Comparison of ENCODE assay signal across 8 cellular contexts in the genomic region with DNA sequence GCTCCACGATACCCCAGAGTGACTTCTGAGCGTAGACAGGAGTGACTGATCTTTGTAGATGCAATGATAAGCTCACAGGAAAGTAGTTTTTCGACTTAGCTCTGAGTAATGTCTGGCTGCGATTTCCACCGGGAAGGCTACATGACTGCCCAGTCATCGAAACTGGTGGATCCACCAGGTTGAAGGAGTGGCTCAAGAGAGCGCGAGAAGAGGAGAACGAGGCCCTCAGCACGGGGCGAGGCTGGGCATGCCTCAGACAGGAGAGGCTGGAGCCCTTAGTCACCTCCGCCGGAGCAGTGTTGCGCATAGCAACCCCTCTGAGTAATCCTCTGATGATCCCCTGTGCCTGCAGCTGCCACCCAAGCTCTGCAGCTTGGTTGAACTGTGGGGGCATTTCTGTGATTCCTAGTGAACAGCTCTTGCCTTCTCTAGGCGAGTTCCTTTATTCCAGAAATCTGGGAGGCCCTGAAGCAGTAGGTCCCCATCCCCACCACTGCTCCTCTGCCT. TPM values are rescaled to one million over a fixed set of nuclear protein-coding genes. Genes with fewer than 3 reads are reported as not detected.
A peak's percentile ranks its signal among the peaks of the same experiment; 100 is the strongest.
DNase-seq lines count a peak whose midpoint lies in the region; ATAC-seq and TF ChIP-seq lines count a peak whose summit lies in the region.
"Had no signal": no experiment of that assay in that cellular context is flagged by ENCODE, and none has a peak within 500 bp of the region (broad histone marks: within the 10 kb centered on the region; RNA-seq: fewer than 3 reads in every experiment).

No MANE protein-coding gene starts in this region.

- H3K4me2 ChIP-seq in GM23338, result no peak overlapping the region

- no peak overlapping the region for H2AFZ ChIP-seq in GM23338

- H3K36me3 Mint-ChIP-seq in GM23338 (ENCODE audit: low read depth), result no peaks in the 10 kb centered on the region; the same call in 2 of the 3 replicates
- peaks cover 40% of the 10 kb centered on the region for H3K36me3 Mint-ChIP-seq in effector memory CD8-positive, alpha-beta T cell (ENCODE audit: insufficient read depth)
- H3K36me3 Mint-ChIP-seq in naive thymus-derived CD8-positive, alpha-beta T cell, result peaks cover 0 to 14% (median 9%) of the 10 kb centered on the region in 3 donors

- H3K4me3 Mint-ChIP-seq in GM23338, result no peak overlapping the region
- H3K4me3 Mint-ChIP-seq in effector memory CD8-positive, alpha-beta T cell, result peak overlapping the region in 1 of 2 donors; percentile 44
- H3K4me3 Mint-ChIP-seq in naive thymus-derived CD8-positive, alpha-beta T cell, result no peak overlapping the region
- H3K4me3 Mint-ChIP-seq: central memory CD8-positive, alpha-beta T cell had no signal

- H4K20me1 ChIP-seq in GM23338 (replicated peaks; ENCODE audit: insufficient read depth), result no peaks in the 10 kb centered on the region

- no peaks in the 10 kb centered on the region for H3K9me2 ChIP-seq in GM23338 (ENCODE audit: insufficient read depth)

- H3K27ac ChIP-seq in GM23338 (ENCODE audit: low read depth), result no peak overlapping the region

- TF ChIP-seq CTCF in GM23338 (conservative IDR thresholded peaks at IDR 0.05; ENCODE audit: low read depth in 2 of 2), result no peak

- no peak for ATAC-seq in GM23338
- peak; percentile 35 for ATAC-seq in effector memory CD8-positive, alpha-beta T cell (replicated peaks)
- ATAC-seq in naive thymus-derived CD8-positive, alpha-beta T cell, result no peak
- ATAC-seq in GM19463 (IDR thresholded peaks at IDR 0.05; ENCODE audit: unreplicated experiment), result no peak

- DNase-seq in GM23338 (ENCODE audit: low spot score), result no peak
- DNase-seq in NCI-H460 (ENCODE audit: extremely low read depth, low read depth), result peak; percentile 61
- no peak for DNase-seq in effector memory CD8-positive, alpha-beta T cell
- DNase-seq in pulmonary artery endothelial cell (ENCODE audit: low read depth, low spot score), result peak; percentile 92
- no peak for DNase-seq in GDM1 (lab: John Stamatoyannopoulos, UW)
- DNase-seq in naive thymus-derived CD8-positive, alpha-beta T cell, result no peak

- H3K27ac Mint-ChIP-seq in GM23338, result peak overlapping the region; percentile 86
- H3K27ac Mint-ChIP-seq in effector memory CD8-positive, alpha-beta T cell, result peak overlapping the region in 1 of 2 donors; percentile 88
- peak overlapping the region in 2 of 10 donors; percentile 30 to 58 for H3K27ac Mint-ChIP-seq in naive thymus-derived CD8-positive, alpha-beta T cell

- peaks cover 6% of the 10 kb centered on the region for H3K27me3 Mint-ChIP-seq in GM23338 (ENCODE audit: insufficient read depth, low read depth, poor library complexity)
- H3K27me3 Mint-ChIP-seq in effector memory CD8-positive, alpha-beta T cell, result no peaks in the 10 kb centered on the region
- no peaks in the 10 kb centered on the region for H3K27me3 Mint-ChIP-seq in naive thymus-derived CD8-positive, alpha-beta T cell
- H3K27me3 Mint-ChIP-seq: central memory CD8-positive, alpha-beta T cell had no signal

- H3F3A ChIP-seq in GM23338 (replicated peaks; ENCODE audit: low read depth), result no peaks in the 10 kb centered on the region

- POLR2A ChIA-PET in naive thymus-derived CD8-positive, alpha-beta T cell (lab: Charles Lee), result interaction anchor here (1.1 kb wide), 1 partner anchor 180 kb away, joined by 3 read pairs; a partner anchor contains a TSS

- peaks cover 19% of the 10 kb centered on the region; the same call in 2 of the 3 replicates for H3K4me1 Mint-ChIP-seq in GM23338
- peaks cover 17 to 39% of the 10 kb centered on the region in 2 donors for H3K4me1 Mint-ChIP-seq in effector memory CD8-positive, alpha-beta T cell (ENCODE audit: low read depth in 2 of 2)
- H3K4me1 Mint-ChIP-seq in naive thymus-derived CD8-positive, alpha-beta T cell, result peaks cover 8 to 25% (median 12%) of the 10 kb centered on the region in 4 donors

- no peak overlapping the region for H3K4me3 ChIP-seq in GM23338

- H3K9me3 Mint-ChIP-seq in GM23338, result no peaks in the 10 kb centered on the region
- no peaks in the 10 kb centered on the region for H3K9me3 Mint-ChIP-seq in effector memory CD8-positive, alpha-beta T cell
- H3K9me3 Mint-ChIP-seq in naive thymus-derived CD8-positive, alpha-beta T cell, result no peaks in the 10 kb centered on the region
- H3K9me3 Mint-ChIP-seq: central memory CD8-positive, alpha-beta T cell had no signal

- H3K4me1 ChIP-seq in GM23338 (ENCODE audit: insufficient read depth), result no peaks in the 10 kb centered on the region; the same call in 1 of the 2 replicates

- H3K79me2 ChIP-seq in GM23338 (replicated peaks; ENCODE audit: insufficient read depth), result no peaks in the 10 kb centered on the region

- no peaks in the 10 kb centered on the region for H3K36me3 ChIP-seq in GM23338 (ENCODE audit: insufficient read depth)

- no peaks in the 10 kb centered on the region for H3K27me3 ChIP-seq in GM23338 (ENCODE audit: insufficient read depth)

TF ChIP-seq in GM23338, 12 proteins besides CTCF, POLR2A, EP300 and RAD21 (continues in another document):
- TF ChIP-seq NANOG (IDR thresholded peaks at IDR 0.05; ENCODE audit: borderline replicate concordance), result no peak
- TF ChIP-seq, protein P1, sequence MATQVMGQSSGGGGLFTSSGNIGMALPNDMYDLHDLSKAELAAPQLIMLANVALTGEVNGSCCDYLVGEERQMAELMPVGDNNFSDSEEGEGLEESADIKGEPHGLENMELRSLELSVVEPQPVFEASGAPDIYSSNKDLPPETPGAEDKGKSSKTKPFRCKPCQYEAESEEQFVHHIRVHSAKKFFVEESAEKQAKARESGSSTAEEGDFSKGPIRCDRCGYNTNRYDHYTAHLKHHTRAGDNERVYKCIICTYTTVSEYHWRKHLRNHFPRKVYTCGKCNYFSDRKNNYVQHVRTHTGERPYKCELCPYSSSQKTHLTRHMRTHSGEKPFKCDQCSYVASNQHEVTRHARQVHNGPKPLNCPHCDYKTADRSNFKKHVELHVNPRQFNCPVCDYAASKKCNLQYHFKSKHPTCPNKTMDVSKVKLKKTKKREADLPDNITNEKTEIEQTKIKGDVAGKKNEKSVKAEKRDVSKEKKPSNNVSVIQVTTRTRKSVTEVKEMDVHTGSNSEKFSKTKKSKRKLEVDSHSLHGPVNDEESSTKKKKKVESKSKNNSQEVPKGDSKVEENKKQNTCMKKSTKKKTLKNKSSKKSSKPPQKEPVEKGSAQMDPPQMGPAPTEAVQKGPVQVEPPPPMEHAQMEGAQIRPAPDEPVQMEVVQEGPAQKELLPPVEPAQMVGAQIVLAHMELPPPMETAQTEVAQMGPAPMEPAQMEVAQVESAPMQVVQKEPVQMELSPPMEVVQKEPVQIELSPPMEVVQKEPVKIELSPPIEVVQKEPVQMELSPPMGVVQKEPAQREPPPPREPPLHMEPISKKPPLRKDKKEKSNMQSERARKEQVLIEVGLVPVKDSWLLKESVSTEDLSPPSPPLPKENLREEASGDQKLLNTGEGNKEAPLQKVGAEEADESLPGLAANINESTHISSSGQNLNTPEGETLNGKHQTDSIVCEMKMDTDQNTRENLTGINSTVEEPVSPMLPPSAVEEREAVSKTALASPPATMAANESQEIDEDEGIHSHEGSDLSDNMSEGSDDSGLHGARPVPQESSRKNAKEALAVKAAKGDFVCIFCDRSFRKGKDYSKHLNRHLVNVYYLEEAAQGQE (IDR thresholded peaks at IDR 0.05; ENCODE audit: unreplicated experiment), result no peak

RNA-seq across cellular contexts. Expression of a gene that starts 25.6 kb away (rescaled TPM):
- 8.3 and 12.1 TPM in 2 replicates for total RNA-seq in GM23338 (2014; rRNA removed; shearing (Covaris generic))
- 5.5 and 6.5 TPM in 2 replicates for polyA plus RNA-seq in GM23338 (2016; fragmentation: Nextera tagmentation; extraction: Ambion mirVana)
- total RNA-seq in NCI-H460 (2014; rRNA removed; shearing (Covaris generic)), result 12.6 and 13.5 TPM in 2 replicates
- 6.0 and 10.0 TPM in 2 replicates for polyA plus RNA-seq in NCI-H460 (2014; cell fraction: nucleus; rRNA removed)
- total RNA-seq in pulmonary artery endothelial cell, result 22.0 and 31.9 TPM in 2 replicates
- 10 to 100 TPM; 44.0 to 46.1 TPM for total RNA-seq in naive thymus-derived CD8-positive, alpha-beta T cell
- 10 to 100 TPM in 1 of 3 donors, 1 to 10 TPM in 2; 7.5 to 18.9 (median 8.9) TPM for polyA plus RNA-seq in naive thymus-derived CD8-positive, alpha-beta T cell

Comparison
In these comparisons a context has a peak if more than half of its experiments do, and no peak if none do; other contexts are left out.
1. DNase-seq: peak in NCI-H460 (single experiment) and pulmonary artery endothelial cell (single experiment); none in GM23338 (single experiment), effector memory CD8-positive, alpha-beta T cell (0 of 3), GDM1 (single experiment) and naive thymus-derived CD8-positive, alpha-beta T cell (0 of 10).